Comparison of ENCODE assay signal across 10 cellular contexts in the genomic region with DNA sequence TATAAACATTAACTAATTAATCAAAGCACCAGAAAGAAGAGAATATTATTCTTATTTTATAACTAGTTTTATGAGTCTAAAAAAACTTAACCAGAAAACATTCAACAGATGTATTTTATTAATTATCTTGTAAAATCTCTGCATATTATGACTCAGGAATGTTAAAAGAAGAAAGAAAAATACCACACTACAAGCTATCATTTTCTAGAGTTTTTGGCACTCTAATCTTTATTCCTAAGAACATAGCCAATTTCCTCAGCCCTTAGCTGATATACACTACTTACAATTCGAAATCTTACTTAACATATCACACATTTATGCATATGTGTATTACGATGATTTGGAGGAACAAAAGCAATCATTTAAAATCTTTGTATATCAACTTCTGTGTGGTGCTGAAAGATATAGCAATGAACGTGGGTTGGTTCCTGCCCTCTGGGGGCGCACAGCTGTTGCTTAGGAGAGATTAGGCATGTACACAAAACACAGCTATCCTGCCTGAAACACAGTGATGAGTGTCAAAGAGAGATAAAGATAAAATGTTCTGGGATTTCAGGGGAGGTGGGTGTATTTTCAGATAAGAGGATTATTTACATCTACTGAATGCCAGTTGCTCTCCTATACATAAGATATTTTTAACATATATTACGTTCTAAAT.
DNase-seq lines count a peak whose midpoint lies in the region; ATAC-seq and TF ChIP-seq lines count a peak whose summit lies in the region.
"Had no signal": no experiment of that assay in that cellular context is flagged by ENCODE, and none has a peak within 500 bp of the region (broad histone marks: within the 10 kb centered on the region; RNA-seq: fewer than 3 reads in every experiment).

No MANE protein-coding gene starts in this region.

- ATAC-seq in lower lobe of right lung = peak; percentile 47 to 62
- no peak for ATAC-seq in WTC11

- H3K27ac ChIP-seq in lower lobe of right lung = peak overlapping the region; percentile 62

- no peak overlapping the region for H3K4me3 Mint-ChIP-seq in WTC11

- no peaks in the 10 kb centered on the region for H3K9me3 ChIP-seq in lower lobe of right lung

- H3K36me3 ChIP-seq in lower lobe of right lung = peaks cover 98% of the 10 kb centered on the region

- no peaks in the 10 kb centered on the region for H3K27me3 Mint-ChIP-seq in WTC11 (ENCODE audit: low read depth)

- H3K4me1 Mint-ChIP-seq in WTC11 = no peaks in the 10 kb centered on the region

- POLR2A ChIA-PET in WTC11 (lab: Charles Lee) = no interaction called here

- no peaks in the 10 kb centered on the region for H3K9me3 Mint-ChIP-seq in WTC11

- intact Hi-C loops in lower lobe of right lung (cut with DNase I) = no loop called here

- no peak overlapping the region for H3K4me3 ChIP-seq in cardiac fibroblast (replicated peaks in 1 of 2; ENCODE audit: low read depth in 2 of 2, low read length in 2 of 2)
- H3K4me3 ChIP-seq in lower lobe of right lung = no peak overlapping the region
- H3K4me3 ChIP-seq: dorsolateral prefrontal cortex had no signal

- H3K4me1 ChIP-seq in lower lobe of right lung = peaks cover 8% of the 10 kb centered on the region

- no peaks in the 10 kb centered on the region for H3K36me3 Mint-ChIP-seq in WTC11

- CTCF ChIA-PET in WTC11 (lab: Charles Lee) = interaction anchor here (1.0 to 1.3 kb wide), 2 partner anchors 27 to 69 kb away, joined by 3 read pairs; no protein-coding TSS in a partner anchor

- peak; percentile 34 for DNase-seq in AG08395 (ENCODE audit: low spot score)
- DNase-seq in OCI-M1 (lab: John Stamatoyannopoulos, UW) = peak; percentile 91
- peak; percentile 49 to 80 for DNase-seq in cardiac fibroblast (ENCODE audit: low read depth in 2 of 2)
- no peak for DNase-seq in lower lobe of right lung
- no peak for DNase-seq in NCI-H1105 treated with DMSO at 0.1 percent for 48 hours (lab: John Stamatoyannopoulos, UW)
- DNase-seq in NCI-H524 (lab: John Stamatoyannopoulos, UW) = no peak
- no peak for DNase-seq in NCI-H345 (lab: John Stamatoyannopoulos, UW)
- no peak for DNase-seq in WTC11 (ENCODE audit: low spot score)
- DNase-seq: DMS53, dorsolateral prefrontal cortex had no signal

- H3K27ac Mint-ChIP-seq in WTC11 = no peak overlapping the region

- no peaks in the 10 kb centered on the region for H3K27me3 ChIP-seq in lower lobe of right lung (ENCODE audit: low read depth)
- H3K27me3 ChIP-seq: dorsolateral prefrontal cortex had no signal

- peak; percentile 25 for TF ChIP-seq CTCF in cardiac fibroblast (IDR thresholded peaks at IDR 0.05; ENCODE audit: low read depth, low read length)
- TF ChIP-seq CTCF in lower lobe of right lung (IDR thresholded peaks at IDR 0.05) = no peak
- no peak for TF ChIP-seq CTCF in WTC11 (IDR thresholded peaks at IDR 0.05)

TF ChIP-seq in WTC11, 78 proteins besides CTCF, POLR2A, EP300 and RAD21:
- TF ChIP-seq NFATC4 (CRISPR knock-in tag; IDR thresholded peaks at IDR 0.05) = no peak
- TF ChIP-seq ZNF281 (CRISPR knock-in tag; IDR thresholded peaks at IDR 0.05) = no peak
- TF ChIP-seq ERG (CRISPR knock-in tag; IDR thresholded peaks at IDR 0.05) = no peak

Comparison
In these comparisons a context has a peak if more than half of its experiments do, and no peak if none do; other contexts are left out.
1. DNase-seq: peak in AG08395 (single experiment), OCI-M1 (single experiment) and cardiac fibroblast (2 of 2); none in lower lobe of right lung (single experiment), NCI-H1105 treated with DMSO at 0.1 percent for 48 hours (single experiment), NCI-H524 (0 of 2), NCI-H345 (single experiment) and WTC11 (single experiment).